In the genomic region with DNA sequence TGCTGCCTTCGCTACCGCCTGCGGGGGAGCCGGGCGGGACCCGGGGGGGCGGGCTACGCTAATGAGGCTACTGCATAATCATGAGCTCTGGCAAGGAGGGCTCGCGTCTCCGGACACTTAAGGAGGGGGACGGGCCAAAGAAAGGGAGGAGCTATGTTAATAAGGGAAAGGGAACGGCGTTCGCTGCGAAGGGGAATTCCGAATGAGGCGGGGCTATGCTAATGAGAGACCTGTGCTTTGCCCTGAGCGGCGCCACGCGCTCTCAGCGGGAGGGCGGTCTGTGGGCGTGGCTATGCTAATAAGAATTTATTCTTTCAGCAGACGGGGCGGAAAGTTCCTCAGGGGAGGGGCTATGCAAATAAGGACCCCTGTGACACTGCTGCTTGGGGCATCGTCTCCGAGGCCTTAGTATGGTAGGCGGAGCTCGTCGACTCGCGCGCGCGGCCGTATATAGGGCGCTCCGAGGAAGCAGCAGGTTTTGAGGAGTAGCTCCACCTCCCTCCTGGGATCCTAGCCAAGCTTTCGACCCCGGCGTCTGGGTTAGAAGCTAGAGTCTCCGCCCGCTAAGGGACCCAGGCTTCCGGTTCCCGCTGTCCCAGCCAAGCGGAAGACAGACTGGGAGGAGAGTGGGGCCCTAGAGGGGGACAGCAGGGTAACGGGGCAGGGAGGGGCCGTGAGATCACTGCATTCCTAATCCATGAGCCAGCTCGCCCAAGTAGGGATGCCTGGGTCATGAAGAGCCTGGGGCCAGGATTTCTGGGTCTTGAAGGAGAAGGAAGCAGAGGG, we compare ENCODE assay signal across 1 cellular context.
TF ChIP-seq lines count a peak whose summit lies in the region.

A gene (minus strand): TSS at position 31 of the 786 bp plus-strand sequence. CDS start 45 bp downstream, outside the sequence.

TF ChIP-seq in HepG2, 621 proteins besides CTCF, POLR2A, EP300 and RAD21 (continued from another document and continues in another):
- TF ChIP-seq, protein P1, sequence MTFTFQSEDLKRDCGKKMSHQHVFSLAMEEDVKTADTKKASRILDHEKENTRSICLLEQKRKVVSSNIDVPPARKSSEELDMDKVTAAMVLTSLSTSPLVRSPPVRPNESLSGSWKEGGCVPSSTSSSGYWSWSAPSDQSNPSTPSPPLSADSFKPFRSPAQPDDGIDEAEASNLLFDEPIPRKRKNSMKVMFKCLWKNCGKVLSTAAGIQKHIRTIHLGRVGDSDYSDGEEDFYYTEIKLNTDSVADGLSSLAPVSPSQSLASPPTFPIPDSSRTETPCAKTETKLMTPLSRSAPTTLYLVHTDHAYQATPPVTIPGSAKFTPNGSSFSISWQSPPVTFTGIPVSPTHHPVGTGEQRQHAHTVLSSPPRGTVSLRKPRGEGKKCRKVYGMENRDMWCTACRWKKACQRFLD (CRISPR knock-in tag; IDR thresholded peaks at IDR 0.05; ENCODE audit: borderline replicate concordance) = no peak
- TF ChIP-seq REL (CRISPR knock-in tag; conservative IDR thresholded peaks at IDR 0.05) (no peak), ZNF572 (CRISPR knock-in tag; IDR thresholded peaks at IDR 0.05) (no peak), KLF9 (CRISPR knock-in tag; IDR thresholded peaks at IDR 0.05; ENCODE audit: low read depth) (no peak), SMAD1 (CRISPR knock-in tag; IDR thresholded peaks at IDR 0.05; ENCODE audit: borderline replicate concordance, low read depth) (0 out of 2 replicates have a peak, but pooled peaks have one; percentile 37), CEBPG (CRISPR knock-in tag; IDR thresholded peaks at IDR 0.05) (no peak), NKX3-1 (CRISPR knock-in tag; IDR thresholded peaks at IDR 0.05) (no peak), CBFB (CRISPR knock-in tag; IDR thresholded peaks at IDR 0.05) (peak; percentile 77), ZNF264 (CRISPR knock-in tag; IDR thresholded peaks at IDR 0.05) (0 out of 2 replicates have a peak, but pooled peaks have one; percentile 32), TCF7 (IDR thresholded peaks at IDR 0.05; ENCODE audit: low read depth) (no peak), ZSCAN25 (CRISPR knock-in tag; IDR thresholded peaks at IDR 0.05) (peak; percentile 59; the same call in 1 of the 2 replicates), NAIF1 (CRISPR knock-in tag; IDR thresholded peaks at IDR 0.05; ENCODE audit: borderline replicate concordance) (peak; percentile 38; the same call in 1 of the 2 replicates), ZNF749 (CRISPR knock-in tag; IDR thresholded peaks at IDR 0.05; ENCODE audit: borderline replicate concordance) (0 out of 2 replicates have a peak, but pooled peaks have one; percentile 35), ZNF446 (CRISPR knock-in tag; IDR thresholded peaks at IDR 0.05) (no peak), THAP11 (CRISPR knock-in tag; IDR thresholded peaks at IDR 0.05) (peak; percentile 96), ZBTB7B (CRISPR knock-in tag; IDR thresholded peaks at IDR 0.05) (no peak), ZSCAN30 (CRISPR knock-in tag; IDR thresholded peaks at IDR 0.05) (0 out of 2 replicates have a peak, but pooled peaks have one; percentile 58), CCAR2 (optimal IDR thresholded peaks at IDR 0.05; ENCODE audit: low read depth, low read length) (no peak), ZNF451 (CRISPR knock-in tag; IDR thresholded peaks at IDR 0.05) (no peak), PHF8 (CRISPR knock-in tag; IDR thresholded peaks at IDR 0.05) (peak; percentile 55), IRF2 (CRISPR knock-in tag; IDR thresholded peaks at IDR 0.05) (peak; percentile 51; the same call in 1 of the 2 replicates), MYC (CRISPR knock-in tag; IDR thresholded peaks at IDR 0.05; ENCODE audit: borderline replicate concordance) (peak; percentile 51; the same call in 1 of the 2 replicates), RFX1 (IDR thresholded peaks at IDR 0.05) (no peak), BRCA1 (CRISPR knock-in tag; IDR thresholded peaks at IDR 0.05) (no peak), GFI1 (CRISPR knock-in tag; IDR thresholded peaks at IDR 0.05; ENCODE audit: borderline replicate concordance) (peak; percentile 82), ZNF569 (CRISPR knock-in tag; IDR thresholded peaks at IDR 0.05; ENCODE audit: borderline replicate concordance) (no peak), SRSF1 (optimal IDR thresholded peaks at IDR 0.05; ENCODE audit: low read depth, low read length) (peak; percentile 60)
- TF ChIP-seq, protein P2, sequence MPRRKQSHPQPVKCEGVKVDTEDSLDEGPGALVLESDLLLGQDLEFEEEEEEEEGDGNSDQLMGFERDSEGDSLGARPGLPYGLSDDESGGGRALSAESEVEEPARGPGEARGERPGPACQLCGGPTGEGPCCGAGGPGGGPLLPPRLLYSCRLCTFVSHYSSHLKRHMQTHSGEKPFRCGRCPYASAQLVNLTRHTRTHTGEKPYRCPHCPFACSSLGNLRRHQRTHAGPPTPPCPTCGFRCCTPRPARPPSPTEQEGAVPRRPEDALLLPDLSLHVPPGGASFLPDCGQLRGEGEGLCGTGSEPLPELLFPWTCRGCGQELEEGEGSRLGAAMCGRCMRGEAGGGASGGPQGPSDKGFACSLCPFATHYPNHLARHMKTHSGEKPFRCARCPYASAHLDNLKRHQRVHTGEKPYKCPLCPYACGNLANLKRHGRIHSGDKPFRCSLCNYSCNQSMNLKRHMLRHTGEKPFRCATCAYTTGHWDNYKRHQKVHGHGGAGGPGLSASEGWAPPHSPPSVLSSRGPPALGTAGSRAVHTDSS (CRISPR knock-in tag; conservative IDR thresholded peaks at IDR 0.05) = no peak
- TF ChIP-seq, protein P3, sequence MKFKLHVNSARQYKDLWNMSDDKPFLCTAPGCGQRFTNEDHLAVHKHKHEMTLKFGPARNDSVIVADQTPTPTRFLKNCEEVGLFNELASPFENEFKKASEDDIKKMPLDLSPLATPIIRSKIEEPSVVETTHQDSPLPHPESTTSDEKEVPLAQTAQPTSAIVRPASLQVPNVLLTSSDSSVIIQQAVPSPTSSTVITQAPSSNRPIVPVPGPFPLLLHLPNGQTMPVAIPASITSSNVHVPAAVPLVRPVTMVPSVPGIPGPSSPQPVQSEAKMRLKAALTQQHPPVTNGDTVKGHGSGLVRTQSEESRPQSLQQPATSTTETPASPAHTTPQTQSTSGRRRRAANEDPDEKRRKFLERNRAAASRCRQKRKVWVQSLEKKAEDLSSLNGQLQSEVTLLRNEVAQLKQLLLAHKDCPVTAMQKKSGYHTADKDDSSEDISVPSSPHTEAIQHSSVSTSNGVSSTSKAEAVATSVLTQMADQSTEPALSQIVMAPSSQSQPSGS (CRISPR knock-in tag; IDR thresholded peaks at IDR 0.05) = peak; percentile 92
- TF ChIP-seq, protein P4, sequence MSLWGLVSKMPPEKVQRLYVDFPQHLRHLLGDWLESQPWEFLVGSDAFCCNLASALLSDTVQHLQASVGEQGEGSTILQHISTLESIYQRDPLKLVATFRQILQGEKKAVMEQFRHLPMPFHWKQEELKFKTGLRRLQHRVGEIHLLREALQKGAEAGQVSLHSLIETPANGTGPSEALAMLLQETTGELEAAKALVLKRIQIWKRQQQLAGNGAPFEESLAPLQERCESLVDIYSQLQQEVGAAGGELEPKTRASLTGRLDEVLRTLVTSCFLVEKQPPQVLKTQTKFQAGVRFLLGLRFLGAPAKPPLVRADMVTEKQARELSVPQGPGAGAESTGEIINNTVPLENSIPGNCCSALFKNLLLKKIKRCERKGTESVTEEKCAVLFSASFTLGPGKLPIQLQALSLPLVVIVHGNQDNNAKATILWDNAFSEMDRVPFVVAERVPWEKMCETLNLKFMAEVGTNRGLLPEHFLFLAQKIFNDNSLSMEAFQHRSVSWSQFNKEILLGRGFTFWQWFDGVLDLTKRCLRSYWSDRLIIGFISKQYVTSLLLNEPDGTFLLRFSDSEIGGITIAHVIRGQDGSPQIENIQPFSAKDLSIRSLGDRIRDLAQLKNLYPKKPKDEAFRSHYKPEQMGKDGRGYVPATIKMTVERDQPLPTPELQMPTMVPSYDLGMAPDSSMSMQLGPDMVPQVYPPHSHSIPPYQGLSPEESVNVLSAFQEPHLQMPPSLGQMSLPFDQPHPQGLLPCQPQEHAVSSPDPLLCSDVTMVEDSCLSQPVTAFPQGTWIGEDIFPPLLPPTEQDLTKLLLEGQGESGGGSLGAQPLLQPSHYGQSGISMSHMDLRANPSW (CRISPR knock-in tag; IDR thresholded peaks at IDR 0.05; ENCODE audit: borderline replicate concordance) = 0 out of 2 replicates have a peak, but pooled peaks have one; percentile 22
- TF ChIP-seq, protein P5, sequence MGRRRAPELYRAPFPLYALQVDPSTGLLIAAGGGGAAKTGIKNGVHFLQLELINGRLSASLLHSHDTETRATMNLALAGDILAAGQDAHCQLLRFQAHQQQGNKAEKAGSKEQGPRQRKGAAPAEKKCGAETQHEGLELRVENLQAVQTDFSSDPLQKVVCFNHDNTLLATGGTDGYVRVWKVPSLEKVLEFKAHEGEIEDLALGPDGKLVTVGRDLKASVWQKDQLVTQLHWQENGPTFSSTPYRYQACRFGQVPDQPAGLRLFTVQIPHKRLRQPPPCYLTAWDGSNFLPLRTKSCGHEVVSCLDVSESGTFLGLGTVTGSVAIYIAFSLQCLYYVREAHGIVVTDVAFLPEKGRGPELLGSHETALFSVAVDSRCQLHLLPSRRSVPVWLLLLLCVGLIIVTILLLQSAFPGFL (CRISPR knock-in tag; IDR thresholded peaks at IDR 0.05) = no peak
- TF ChIP-seq, protein P6, sequence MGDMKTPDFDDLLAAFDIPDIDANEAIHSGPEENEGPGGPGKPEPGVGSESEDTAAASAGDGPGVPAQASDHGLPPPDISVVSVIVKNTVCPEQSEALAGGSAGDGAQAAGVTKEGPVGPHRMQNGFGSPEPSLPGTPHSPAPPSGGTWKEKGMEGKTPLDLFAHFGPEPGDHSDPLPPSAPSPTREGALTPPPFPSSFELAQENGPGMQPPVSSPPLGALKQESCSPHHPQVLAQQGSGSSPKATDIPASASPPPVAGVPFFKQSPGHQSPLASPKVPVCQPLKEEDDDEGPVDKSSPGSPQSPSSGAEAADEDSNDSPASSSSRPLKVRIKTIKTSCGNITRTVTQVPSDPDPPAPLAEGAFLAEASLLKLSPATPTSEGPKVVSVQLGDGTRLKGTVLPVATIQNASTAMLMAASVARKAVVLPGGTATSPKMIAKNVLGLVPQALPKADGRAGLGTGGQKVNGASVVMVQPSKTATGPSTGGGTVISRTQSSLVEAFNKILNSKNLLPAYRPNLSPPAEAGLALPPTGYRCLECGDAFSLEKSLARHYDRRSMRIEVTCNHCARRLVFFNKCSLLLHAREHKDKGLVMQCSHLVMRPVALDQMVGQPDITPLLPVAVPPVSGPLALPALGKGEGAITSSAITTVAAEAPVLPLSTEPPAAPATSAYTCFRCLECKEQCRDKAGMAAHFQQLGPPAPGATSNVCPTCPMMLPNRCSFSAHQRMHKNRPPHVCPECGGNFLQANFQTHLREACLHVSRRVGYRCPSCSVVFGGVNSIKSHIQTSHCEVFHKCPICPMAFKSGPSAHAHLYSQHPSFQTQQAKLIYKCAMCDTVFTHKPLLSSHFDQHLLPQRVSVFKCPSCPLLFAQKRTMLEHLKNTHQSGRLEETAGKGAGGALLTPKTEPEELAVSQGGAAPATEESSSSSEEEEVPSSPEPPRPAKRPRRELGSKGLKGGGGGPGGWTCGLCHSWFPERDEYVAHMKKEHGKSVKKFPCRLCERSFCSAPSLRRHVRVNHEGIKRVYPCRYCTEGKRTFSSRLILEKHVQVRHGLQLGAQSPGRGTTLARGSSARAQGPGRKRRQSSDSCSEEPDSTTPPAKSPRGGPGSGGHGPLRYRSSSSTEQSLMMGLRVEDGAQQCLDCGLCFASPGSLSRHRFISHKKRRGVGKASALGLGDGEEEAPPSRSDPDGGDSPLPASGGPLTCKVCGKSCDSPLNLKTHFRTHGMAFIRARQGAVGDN (CRISPR knock-in tag; IDR thresholded peaks at IDR 0.05) = peak; percentile 78
- TF ChIP-seq, protein P7, sequence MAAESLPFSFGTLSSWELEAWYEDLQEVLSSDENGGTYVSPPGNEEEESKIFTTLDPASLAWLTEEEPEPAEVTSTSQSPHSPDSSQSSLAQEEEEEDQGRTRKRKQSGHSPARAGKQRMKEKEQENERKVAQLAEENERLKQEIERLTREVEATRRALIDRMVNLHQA (CRISPR knock-in tag; IDR thresholded peaks at IDR 0.05) = no peak
- TF ChIP-seq, protein P8, sequence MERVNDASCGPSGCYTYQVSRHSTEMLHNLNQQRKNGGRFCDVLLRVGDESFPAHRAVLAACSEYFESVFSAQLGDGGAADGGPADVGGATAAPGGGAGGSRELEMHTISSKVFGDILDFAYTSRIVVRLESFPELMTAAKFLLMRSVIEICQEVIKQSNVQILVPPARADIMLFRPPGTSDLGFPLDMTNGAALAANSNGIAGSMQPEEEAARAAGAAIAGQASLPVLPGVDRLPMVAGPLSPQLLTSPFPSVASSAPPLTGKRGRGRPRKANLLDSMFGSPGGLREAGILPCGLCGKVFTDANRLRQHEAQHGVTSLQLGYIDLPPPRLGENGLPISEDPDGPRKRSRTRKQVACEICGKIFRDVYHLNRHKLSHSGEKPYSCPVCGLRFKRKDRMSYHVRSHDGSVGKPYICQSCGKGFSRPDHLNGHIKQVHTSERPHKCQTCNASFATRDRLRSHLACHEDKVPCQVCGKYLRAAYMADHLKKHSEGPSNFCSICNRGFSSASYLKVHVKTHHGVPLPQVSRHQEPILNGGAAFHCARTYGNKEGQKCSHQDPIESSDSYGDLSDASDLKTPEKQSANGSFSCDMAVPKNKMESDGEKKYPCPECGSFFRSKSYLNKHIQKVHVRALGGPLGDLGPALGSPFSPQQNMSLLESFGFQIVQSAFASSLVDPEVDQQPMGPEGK (CRISPR knock-in tag; IDR thresholded peaks at IDR 0.05) = peak; percentile 93
- TF ChIP-seq, protein P9, sequence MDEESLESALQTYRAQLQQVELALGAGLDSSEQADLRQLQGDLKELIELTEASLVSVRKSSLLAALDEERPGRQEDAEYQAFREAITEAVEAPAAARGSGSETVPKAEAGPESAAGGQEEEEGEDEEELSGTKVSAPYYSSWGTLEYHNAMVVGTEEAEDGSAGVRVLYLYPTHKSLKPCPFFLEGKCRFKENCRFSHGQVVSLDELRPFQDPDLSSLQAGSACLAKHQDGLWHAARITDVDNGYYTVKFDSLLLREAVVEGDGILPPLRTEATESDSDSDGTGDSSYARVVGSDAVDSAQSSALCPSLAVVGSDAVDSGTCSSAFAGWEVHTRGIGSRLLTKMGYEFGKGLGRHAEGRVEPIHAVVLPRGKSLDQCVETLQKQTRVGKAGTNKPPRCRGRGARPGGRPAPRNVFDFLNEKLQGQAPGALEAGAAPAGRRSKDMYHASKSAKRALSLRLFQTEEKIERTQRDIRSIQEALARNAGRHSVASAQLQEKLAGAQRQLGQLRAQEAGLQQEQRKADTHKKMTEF (CRISPR knock-in tag; IDR thresholded peaks at IDR 0.05) = peak; percentile 77
- TF ChIP-seq, protein P10, sequence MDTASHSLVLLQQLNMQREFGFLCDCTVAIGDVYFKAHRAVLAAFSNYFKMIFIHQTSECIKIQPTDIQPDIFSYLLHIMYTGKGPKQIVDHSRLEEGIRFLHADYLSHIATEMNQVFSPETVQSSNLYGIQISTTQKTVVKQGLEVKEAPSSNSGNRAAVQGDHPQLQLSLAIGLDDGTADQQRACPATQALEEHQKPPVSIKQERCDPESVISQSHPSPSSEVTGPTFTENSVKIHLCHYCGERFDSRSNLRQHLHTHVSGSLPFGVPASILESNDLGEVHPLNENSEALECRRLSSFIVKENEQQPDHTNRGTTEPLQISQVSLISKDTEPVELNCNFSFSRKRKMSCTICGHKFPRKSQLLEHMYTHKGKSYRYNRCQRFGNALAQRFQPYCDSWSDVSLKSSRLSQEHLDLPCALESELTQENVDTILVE (CRISPR knock-in tag; IDR thresholded peaks at IDR 0.05) = peak; percentile 93
